20 cellular contexts compared by ENCODE assay signal in the genomic region with DNA sequence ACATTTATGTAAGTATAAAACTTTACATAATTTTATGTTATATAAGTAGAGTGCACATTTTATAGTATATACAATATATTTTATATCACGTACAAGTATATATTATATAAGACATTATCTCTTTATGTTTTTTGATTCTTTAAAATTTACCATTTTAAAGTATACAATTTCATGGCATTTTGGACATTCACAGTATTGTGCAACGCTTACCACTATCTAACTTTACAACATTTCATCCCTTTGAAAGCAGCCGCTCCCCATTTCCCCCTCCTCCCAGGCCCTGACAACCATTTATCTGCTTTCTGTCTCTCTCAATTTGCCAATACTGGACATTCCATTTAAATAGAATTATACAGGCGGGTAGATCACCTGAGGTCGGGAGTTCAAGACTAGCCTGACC.
A peak's percentile ranks its signal among the peaks of the same experiment; 100 is the strongest.
DNase-seq lines count a peak whose midpoint lies in the region; ATAC-seq, FAIRE-seq and TF ChIP-seq lines count a peak whose summit lies in the region.
"Had no signal": no experiment of that assay in that cellular context is flagged by ENCODE, and none has a peak within 500 bp of the region (broad histone marks: within the 10 kb centered on the region; RNA-seq: fewer than 3 reads in every experiment).

No MANE protein-coding gene starts in this region.

- H3K27ac ChIP-seq in K562 (ENCODE audit: extremely low read depth, low read depth, low read length) (no peak overlapping the region), pancreas (no peak overlapping the region), PC-9 (no peak overlapping the region), caudate nucleus (ENCODE audit: low read depth, low read length) (no peak overlapping the region)
- H3K27ac ChIP-seq: A549, C4-2B, HL-60 had no signal

- H3K27me3 ChIP-seq in K562 (ENCODE audit: control insufficient read depth in 2 of 2, insufficient read depth in 2 of 2, low read length in 2 of 2): no peaks in the 10 kb centered on the region
- no peaks in the 10 kb centered on the region for H3K27me3 ChIP-seq in pancreas
- no peaks in the 10 kb centered on the region for H3K27me3 ChIP-seq in PC-9 (ENCODE audit: insufficient read depth, low read depth)

- no peaks in the 10 kb centered on the region for H3K9me2 ChIP-seq in PC-9 (ENCODE audit: insufficient read depth)

- H3K4me3 ChIP-seq in K562 (no peak overlapping the region), pancreas (no peak overlapping the region), PC-9 (no peak overlapping the region)
- H3K4me3 ChIP-seq: A549, GM23338 had no signal

- no peaks in the 10 kb centered on the region for H3K9me1 ChIP-seq in K562 (ENCODE audit: control insufficient read depth, insufficient read depth, low read length)

- intact Hi-C loops in K562 (cut with micrococcal nuclease) (no loop called here), pancreas (cut with DNase I) (no loop called here), PC-9 (cut with micrococcal nuclease; ENCODE audit: unreplicated experiment) (no loop called here)

- CTCF ChIA-PET in K562 (lab: Yijun Ruan, JAX; ENCODE audit: low intra/inter-chr PET ratio): no interaction called here
- CTCF ChIA-PET in PC-9 (lab: Charles Lee): no interaction called here

- DNase-seq in OCI-M1 (lab: John Stamatoyannopoulos, UW): peak; percentile 48
- no peak for DNase-seq in K562 (ENCODE audit: extremely low read depth in 1 of 4, low spot score in 3 of 4)
- DNase-seq in pancreas: no peak
- no peak for DNase-seq in PC-9
- DNase-seq in caudate nucleus (lab: John Stamatoyannopoulos, UW): no peak
- DNase-seq: AML-193; Caco-2; CD4-positive, alpha-beta T cell; DMS153; DMS79; GF-D8; HCEC 1CT had no signal

- no peaks in the 10 kb centered on the region for H3K36me3 ChIP-seq in K562 (ENCODE audit: control insufficient read depth, insufficient read depth, low read length)
- H3K36me3 ChIP-seq in pancreas: no peaks in the 10 kb centered on the region
- no peaks in the 10 kb centered on the region for H3K36me3 ChIP-seq in PC-9 (ENCODE audit: low read depth)

- in situ Hi-C loops in K562 (cut with MboI): no loop called here

- BruUV-seq in K562 (replicated peaks; lab: Mats Ljungman, UMichigan) (no TSS peak), PC-9 (replicated peaks; lab: Mats Ljungman, UMichigan) (no TSS peak)

- H3K9ac ChIP-seq in K562 (ENCODE audit: insufficient read depth in 1 of 2, low read depth in 2 of 2, low read length in 2 of 2): no peak overlapping the region

- H3K4me2 ChIP-seq in K562 (ENCODE audit: insufficient read depth, low read length) (no peak overlapping the region), PC-9 (no peak overlapping the region)
- H3K4me2 ChIP-seq: A549, GM23338 had no signal

- H3K4me1 ChIP-seq in K562 (replicated peaks in 1 of 2; ENCODE audit: control insufficient read depth in 2 of 2, insufficient read depth in 2 of 2, low read length in 2 of 2) (no peaks in the 10 kb centered on the region), pancreas (no peaks in the 10 kb centered on the region), PC-9 (replicated peaks; ENCODE audit: insufficient read depth) (no peaks in the 10 kb centered on the region)
- H3K4me1 ChIP-seq: A549, Caco-2 had no signal

- no peak for TF ChIP-seq EP300 in K562 (IDR thresholded peaks at IDR 0.05; ENCODE audit: low read length)

- H2AFZ ChIP-seq in K562 (ENCODE audit: low read depth, low read length): no peak overlapping the region
- H2AFZ ChIP-seq in PC-9: no peak overlapping the region; the same call in 1 of the 2 replicates
- H2AFZ ChIP-seq: GM23338 had no signal

- H3K79me2 ChIP-seq in K562 (ENCODE audit: control insufficient read depth, insufficient read depth, low read length): no peaks in the 10 kb centered on the region
- H3K79me2 ChIP-seq in PC-9 (ENCODE audit: low read depth): no peaks in the 10 kb centered on the region

- no peak for ATAC-seq in K562
- ATAC-seq in pancreas: no peak
- ATAC-seq in HG03439 (IDR thresholded peaks at IDR 0.05; ENCODE audit: unreplicated experiment): no peak
- ATAC-seq: A549, GM23338 had no signal

- no peak for TF ChIP-seq CTCF in K562 (IDR thresholded peaks at IDR 0.05 in 2 of 3, conservative IDR thresholded peaks at IDR 0.05 in 1 of 3; ENCODE audit: insufficient read depth in 2 of 3, low read depth in 1 of 3, low read length in 3 of 3)
- no peak for TF ChIP-seq CTCF in pancreas (IDR thresholded peaks at IDR 0.05)
- TF ChIP-seq CTCF in PC-9 (conservative IDR thresholded peaks at IDR 0.05): no peak

- TF ChIP-seq RAD21 in K562 (CRISPR knock-in tag; conservative IDR thresholded peaks at IDR 0.05 in 1 of 2, IDR thresholded peaks at IDR 0.05 in 1 of 2): no peak

- FAIRE-seq in G401.6 (lab: Jason Lieb, UNC) (peak; percentile 51), K562 (lab: Jason Lieb, UNC) (no peak), pancreas (lab: Jason Lieb, UNC) (peak; percentile 54)
- FAIRE-seq: A549, D721Med, H54 had no signal

- TF ChIP-seq POLR2A in K562 (conservative IDR thresholded peaks at IDR 0.05): no peak

- H3K9me3 ChIP-seq in K562 (replicated peaks; ENCODE audit: control insufficient read depth, insufficient read depth, low read depth, low read length): no peaks in the 10 kb centered on the region
- no peaks in the 10 kb centered on the region for H3K9me3 ChIP-seq in pancreas
- H3K9me3 ChIP-seq in PC-9 (ENCODE audit: insufficient read depth, low read depth): no peaks in the 10 kb centered on the region
- H3K9me3 ChIP-seq: A549, Caco-2 had no signal

- POLR2A ChIA-PET in K562 (lab: Yijun Ruan, JAX) (no interaction called here), PC-9 (lab: Charles Lee; ENCODE audit: unreplicated experiment) (no interaction called here)

- 0% methylated on average over 5 of the region's 5 CpGs for WGBS in K562 (ENCODE audit: insufficient coverage, low coverage, missing lambda C conversion rate)
- 75 to 88% methylated on average over 5 of the region's 5 CpGs for whole genome bisulfite sequencing in pancreas, 2 donors

- H4K20me1 ChIP-seq in K562 (replicated peaks; ENCODE audit: control insufficient read depth, insufficient read depth, low read length): no peaks in the 10 kb centered on the region
- H4K20me1 ChIP-seq in PC-9 (ENCODE audit: insufficient read depth): no peaks in the 10 kb centered on the region

- H3F3A ChIP-seq in PC-9 (ENCODE audit: insufficient read depth, low read depth): no peaks in the 10 kb centered on the region

TF ChIP-seq in K562, 482 proteins besides CTCF, POLR2A, EP300 and RAD21:
- peak; percentile 60 for TF ChIP-seq CEBPB (tag; IDR thresholded peaks at IDR 0.05)
- no peak for TF ChIP-seq CEBPG (CRISPR knock-in tag; IDR thresholded peaks at IDR 0.05)
- peak in 1 of 2 experiments; percentile 55; a peak in 1 of 4 replicates for TF ChIP-seq CEBPG (tag; conservative IDR thresholded peaks at IDR 0.05 in 1 of 2, IDR thresholded peaks at IDR 0.05 in 1 of 2)
- TF ChIP-seq SRSF3 (IDR thresholded peaks at IDR 0.05; ENCODE audit: insufficient read depth, low read length): no peak
